In the genomic region with DNA sequence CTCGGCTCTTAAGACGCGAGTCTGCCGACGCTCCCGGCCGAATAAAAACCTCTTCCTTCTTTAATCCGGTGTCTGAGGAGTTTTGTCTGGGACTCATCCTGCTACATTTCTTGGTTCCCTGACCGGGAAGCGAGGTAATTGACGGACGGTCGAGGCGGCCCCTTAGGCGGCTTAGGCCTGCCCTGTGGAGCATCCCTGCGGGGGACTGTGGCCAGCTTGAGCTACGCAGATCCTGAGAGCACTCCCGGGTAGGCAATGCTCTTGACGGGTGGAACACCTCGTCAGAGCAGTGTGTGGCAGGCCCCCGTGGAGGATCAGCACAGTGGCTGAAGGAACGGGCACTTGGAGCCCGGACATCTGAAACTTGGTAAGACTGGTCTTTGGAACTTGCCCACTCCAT, we compare ENCODE assay signal across 9 cellular contexts. TPM values are rescaled to one million over a fixed set of nuclear protein-coding genes. Genes with fewer than 3 reads are reported as not detected.
DNase-seq lines count a peak whose midpoint lies in the region; ATAC-seq and TF ChIP-seq lines count a peak whose summit lies in the region.
"Not testable (repeated sequence)": the region's sequence is repeated elsewhere in the genome, so short reads cannot be mapped to it uniquely, and the experiment has no call there.
"Had no signal": no experiment of that assay in that cellular context is flagged by ENCODE, and none has a peak within 500 bp of the region (broad histone marks: within the 10 kb centered on the region; RNA-seq: fewer than 3 reads in every experiment).

No MANE protein-coding gene starts in this region.

- not testable (repeated sequence) for H3K4me3 ChIP-seq in HEK293 (ENCODE audit: low read depth, low read length); colonic mucosa; neural progenitor cell; spleen; uterus
- peak overlapping the region; percentile 31 for H3K4me3 ChIP-seq in WERI-Rb-1 (ENCODE audit: low read depth, low read length)

- H3K36me3 Mint-ChIP-seq in memory B cell, neural progenitor cell: not testable (repeated sequence)

- not testable (repeated sequence) for ATAC-seq in left ventricle myocardium superior; memory B cell (ENCODE audit: low read depth)

- DNase-seq in WERI-Rb-1, result peak; percentile 81
- DNase-seq in colonic mucosa, result peak; percentile 17
- DNase-seq in left ventricle myocardium superior, result peak; percentile 17
- DNase-seq in memory B cell (ENCODE audit: low spot score in 2 of 2); uterus: not testable (repeated sequence)
- peak; percentile 69 for DNase-seq in neural progenitor cell (ENCODE audit: low spot score)
- DNase-seq in spleen, result peak; percentile 73

- CTCF ChIA-PET in HEK293 (lab: Yijun Ruan, JAX), result interaction anchor here (0.6 to 2.1 kb wide), 6 partner anchors 10 to 272 kb away, joined by 3 to 11 read pairs (median 4); no protein-coding TSS in a partner anchor

- not testable (repeated sequence) for H3K4me1 ChIP-seq in HEK293 (ENCODE audit: control insufficient read depth, insufficient read depth, low read length); colonic mucosa
- H3K4me1 ChIP-seq in neural progenitor cell (peaks cover 22% of the 10 kb centered on the region), spleen (peaks cover 8 to 54% (median 34%) of the 10 kb centered on the region in 6 donors), uterus (peaks cover 0 to 15% of the 10 kb centered on the region in 2 donors)

- not testable (repeated sequence) for H3K27me3 ChIP-seq in WERI-Rb-1 (ENCODE audit: insufficient read depth, low read depth, severe bottlenecking); colonic mucosa; spleen (replicated peaks in 1 of 7); uterus
- H3K27me3 ChIP-seq in neural progenitor cell, result peaks cover 14% of the 10 kb centered on the region

- H3K9ac ChIP-seq in colonic mucosa (ENCODE audit: low read depth in 2 of 2, low read length in 2 of 2); neural progenitor cell: not testable (repeated sequence)

- not testable (repeated sequence) for H3K9me3 ChIP-seq in HEK293 (ENCODE audit: control insufficient read depth, insufficient read depth, low read depth, low read length); WERI-Rb-1 (ENCODE audit: severe bottlenecking); colonic mucosa; neural progenitor cell (ENCODE audit: low read depth); spleen; uterus

- WGBS in spleen, 5 donors, result 79 to 92% (median 89%) methylated on average over 22 to 23 of the region's 23 CpGs

- not testable (repeated sequence) for H3K36me3 ChIP-seq in HEK293 (ENCODE audit: control insufficient read depth in 2 of 2, insufficient read depth in 1 of 2, low read length in 2 of 2); WERI-Rb-1; colonic mucosa; neural progenitor cell; uterus
- H3K36me3 ChIP-seq in spleen, result peaks cover 0 to 23% (median 5%) of the 10 kb centered on the region in 6 donors

- not testable (repeated sequence) for H3K9me3 Mint-ChIP-seq in memory B cell, neural progenitor cell

- H3K27me3 Mint-ChIP-seq in memory B cell, result not testable (repeated sequence)
- peaks cover 24% of the 10 kb centered on the region for H3K27me3 Mint-ChIP-seq in neural progenitor cell (ENCODE audit: insufficient read depth, low read depth)

- peak overlapping the region; percentile 25 for H3K4me2 ChIP-seq in neural progenitor cell

- not testable (repeated sequence) for H4K20me1 ChIP-seq in neural progenitor cell (ENCODE audit: low read depth)

- not testable (repeated sequence) for H3K27ac ChIP-seq in HEK293 (ENCODE audit: extremely low read depth, low read depth, low read length); colonic mucosa; neural progenitor cell
- H3K27ac ChIP-seq in WERI-Rb-1, result peak overlapping the region; percentile 82
- peak overlapping the region in 3 of 8 donors; percentile 30 to 75 (median 72) for H3K27ac ChIP-seq in spleen
- H3K27ac ChIP-seq in uterus, result peak overlapping the region; percentile 58 to 81

- intact Hi-C loops in colonic mucosa (cut with DNase I); left ventricle myocardium superior (cut with micrococcal nuclease); spleen (cut with DNase I; ENCODE audit: low total_unique reads); uterus (cut with DNase I; ENCODE audit: low total_unique reads): not testable (repeated sequence)

- TF ChIP-seq CTCF in HEK293 (tag by site-specific recombination; IDR thresholded peaks at IDR 0.05); WERI-Rb-1 (IDR thresholded peaks at IDR 0.05; ENCODE audit: low read depth, low read length); colonic mucosa (IDR thresholded peaks at IDR 0.05); neural progenitor cell (IDR thresholded peaks at IDR 0.05); spleen (IDR thresholded peaks at IDR 0.05 in 8 of 11, conservative IDR thresholded peaks at IDR 0.05 in 3 of 11); uterus (IDR thresholded peaks at IDR 0.05): not testable (repeated sequence)

- POLR2A ChIA-PET in HEK293 (lab: Yijun Ruan, JAX), result interaction anchor here (1.7 kb wide), 1 partner anchor 63 kb away, joined by 9 read pairs; a partner anchor contains a TSS

- not testable (repeated sequence) for H2AFZ ChIP-seq in neural progenitor cell (replicated peaks)

- H3K4me1 Mint-ChIP-seq in memory B cell (peaks cover 23% of the 10 kb centered on the region), neural progenitor cell (peaks cover 18% of the 10 kb centered on the region)

- H3K79me2 ChIP-seq in neural progenitor cell (ENCODE audit: low read depth), result not testable (repeated sequence)

- TF ChIP-seq POLR2A in spleen (IDR thresholded peaks at IDR 0.05); uterus (IDR thresholded peaks at IDR 0.05): not testable (repeated sequence)

- H3K4me3 Mint-ChIP-seq in memory B cell, neural progenitor cell: not testable (repeated sequence)

- peaks cover 11% of the 10 kb centered on the region for H3F3A ChIP-seq in neural progenitor cell (ENCODE audit: low read depth)

- peak overlapping the region; percentile 67 for H3K27ac Mint-ChIP-seq in memory B cell
- H3K27ac Mint-ChIP-seq in neural progenitor cell, result not testable (repeated sequence)

TF ChIP-seq in HEK293, 187 proteins besides CTCF, POLR2A, EP300 and RAD21:
- TF ChIP-seq ZIC2 (tag by site-specific recombination; IDR thresholded peaks at IDR 0.05), result peak; percentile 31

RNA-seq across cellular contexts. Expression of a gene that starts 5.6 kb away (rescaled TPM):
- total RNA-seq in colonic mucosa (100 to 1,000 TPM; 244 to 258 TPM), left ventricle myocardium superior (8.1 TPM), neural progenitor cell (ENCODE audit: low replicate concordance) (0.90 and 1.5 TPM in 2 replicates), spleen (10 to 100 TPM; 10.7 to 17.5 (median 11.9) TPM), uterus (1 to 10 TPM; 1.7 to 8.1 (median 3.1) TPM)
- 1 to 10 TPM in 2 of 3 donors, under 1 TPM in 1; 0.96 to 1.7 (median 1.4) TPM for polyA plus RNA-seq in spleen
- total RNA-seq: H4 had no signal

Comparison
In these comparisons a context has a peak if more than half of its experiments do, and no peak if none do; other contexts are left out.
1. RNA of a gene that starts 5.6 kb away (total RNA-seq): 244 to 258 TPM in colonic mucosa; 10.7 to 17.5 TPM in spleen, 8.1 TPM in left ventricle myocardium superior (single experiment), 1.7 to 8.1 TPM in uterus and 0.90 to 1.5 TPM in neural progenitor cell; every median in the first group is over 10 times any median in the second.